ENCODE assay signal across 1 cellular context in genomic region chr7:39732837-39733804, GRCh38.
TF ChIP-seq lines count a peak whose summit lies in the region.

No MANE protein-coding gene starts in this region.

TF ChIP-seq in HepG2, 621 proteins besides CTCF, POLR2A, EP300 and RAD21 (continued from another document and continues in another):
- peak; percentile 38; the same call in 1 of the 2 replicates for TF ChIP-seq ZNF598 (CRISPR knock-in tag; IDR thresholded peaks at IDR 0.05; ENCODE audit: borderline replicate concordance)
- peak; percentile 67; the same call in 1 of the 2 replicates for TF ChIP-seq ZFY (CRISPR knock-in tag; IDR thresholded peaks at IDR 0.05)
- TF ChIP-seq RFXANK (CRISPR knock-in tag; IDR thresholded peaks at IDR 0.05) = peak; percentile 100
- no peak for TF ChIP-seq BRF2 (CRISPR knock-in tag; IDR thresholded peaks at IDR 0.05)
- peak; percentile 11; the same call in 1 of the 2 replicates for TF ChIP-seq MAX (IDR thresholded peaks at IDR 0.05)
- TF ChIP-seq ZBTB33 (CRISPR knock-in tag; IDR thresholded peaks at IDR 0.05) = peak; percentile 40; the same call in 1 of the 2 replicates
- TF ChIP-seq SYNCRIP (IDR thresholded peaks at IDR 0.05; ENCODE audit: insufficient read depth, low read depth, low read length) = no peak
- peak; percentile 73 for TF ChIP-seq PHF20 (CRISPR knock-in tag; IDR thresholded peaks at IDR 0.05)
- TF ChIP-seq SKI (IDR thresholded peaks at IDR 0.05; ENCODE audit: partially characterized antibody) = no peak
- TF ChIP-seq ZFP41 (CRISPR knock-in tag; IDR thresholded peaks at IDR 0.05; ENCODE audit: borderline replicate concordance) = no peak
- TF ChIP-seq KLF9 (CRISPR knock-in tag; IDR thresholded peaks at IDR 0.05; ENCODE audit: low read depth) = no peak
- TF ChIP-seq RFX3 (CRISPR knock-in tag; IDR thresholded peaks at IDR 0.05) = 0 out of 2 replicates have a peak, but pooled peaks have one; percentile 10
- TF ChIP-seq NFYC (CRISPR knock-in tag; IDR thresholded peaks at IDR 0.05) = peak; percentile 84
- no peak for TF ChIP-seq ZNF710 (CRISPR knock-in tag; IDR thresholded peaks at IDR 0.05; ENCODE audit: borderline replicate concordance)
- no peak for TF ChIP-seq ZNF780A (CRISPR knock-in tag; IDR thresholded peaks at IDR 0.05)
- peak; percentile 26; the same call in 1 of the 2 replicates for TF ChIP-seq ZNF333 (CRISPR knock-in tag; IDR thresholded peaks at IDR 0.05; ENCODE audit: borderline replicate concordance)
- no peak for TF ChIP-seq ZNF800 (CRISPR knock-in tag; IDR thresholded peaks at IDR 0.05)
- no peak for TF ChIP-seq PCBP1 (IDR thresholded peaks at IDR 0.05; ENCODE audit: borderline replicate concordance, low read depth, low read length)
- no peak for TF ChIP-seq ZNF441 (CRISPR knock-in tag; IDR thresholded peaks at IDR 0.05; ENCODE audit: borderline replicate concordance)
- no peak for TF ChIP-seq ZNF83 (CRISPR knock-in tag; IDR thresholded peaks at IDR 0.05; ENCODE audit: borderline replicate concordance)
- no peak for TF ChIP-seq BRCA1 (CRISPR knock-in tag; IDR thresholded peaks at IDR 0.05)
- no peak for TF ChIP-seq ZKSCAN5 (CRISPR knock-in tag; IDR thresholded peaks at IDR 0.05)
- TF ChIP-seq PLRG1 (conservative IDR thresholded peaks at IDR 0.05) = no peak
- no peak for TF ChIP-seq THRA (CRISPR knock-in tag; IDR thresholded peaks at IDR 0.05; ENCODE audit: borderline replicate concordance)
- no peak for TF ChIP-seq ARNT2 (CRISPR knock-in tag; IDR thresholded peaks at IDR 0.05; ENCODE audit: low read depth)
- no peak for TF ChIP-seq ATF3 (CRISPR knock-in tag; IDR thresholded peaks at IDR 0.05)
- TF ChIP-seq MATR3 (CRISPR knock-in tag; IDR thresholded peaks at IDR 0.05) = no peak
- TF ChIP-seq ZNF747 (CRISPR knock-in tag; IDR thresholded peaks at IDR 0.05; ENCODE audit: borderline replicate concordance) = no peak
- no peak for TF ChIP-seq SNAI1 (CRISPR knock-in tag; IDR thresholded peaks at IDR 0.05; ENCODE audit: borderline replicate concordance)
- no peak for TF ChIP-seq AHR (CRISPR knock-in tag; IDR thresholded peaks at IDR 0.05)
- no peak for TF ChIP-seq ZNF180 (CRISPR knock-in tag; IDR thresholded peaks at IDR 0.05; ENCODE audit: borderline replicate concordance, low read depth)
- TF ChIP-seq DMAP1 (CRISPR knock-in tag; IDR thresholded peaks at IDR 0.05) = no peak; the same call in 1 of the 2 replicates
- peak; percentile 57; the same call in 1 of the 2 replicates for TF ChIP-seq ZNF274 (CRISPR knock-in tag; IDR thresholded peaks at IDR 0.05)
- no peak for TF ChIP-seq LCORL (IDR thresholded peaks at IDR 0.05)
- no peak for TF ChIP-seq LCORL (CRISPR knock-in tag; IDR thresholded peaks at IDR 0.05)
- TF ChIP-seq ZNF44 (CRISPR knock-in tag; IDR thresholded peaks at IDR 0.05) = no peak
- TF ChIP-seq ARID3A (IDR thresholded peaks at IDR 0.05; ENCODE audit: low read depth, low read length) = no peak
- TF ChIP-seq PITX1 (CRISPR knock-in tag; IDR thresholded peaks at IDR 0.05) = peak; percentile 21; the same call in 1 of the 2 replicates
- 0 out of 2 replicates have a peak, but pooled peaks have one; percentile 48 for TF ChIP-seq ZNF136 (CRISPR knock-in tag; IDR thresholded peaks at IDR 0.05; ENCODE audit: low read depth)
- TF ChIP-seq MNT (IDR thresholded peaks at IDR 0.05) = no peak
- TF ChIP-seq MXD3 (CRISPR knock-in tag; IDR thresholded peaks at IDR 0.05) = no peak
- no peak for TF ChIP-seq ZNF205 (CRISPR knock-in tag; IDR thresholded peaks at IDR 0.05)
- TF ChIP-seq ZNF30 (CRISPR knock-in tag; IDR thresholded peaks at IDR 0.05) = no peak
- TF ChIP-seq CERS6 (CRISPR knock-in tag; IDR thresholded peaks at IDR 0.05) = no peak
- TF ChIP-seq ZFP37 (CRISPR knock-in tag; IDR thresholded peaks at IDR 0.05; ENCODE audit: borderline replicate concordance) = no peak
- no peak for TF ChIP-seq GTF3A (CRISPR knock-in tag; conservative IDR thresholded peaks at IDR 0.05)
- 0 out of 2 replicates have a peak, but pooled peaks have one; percentile 21 for TF ChIP-seq ZNF816 (CRISPR knock-in tag; IDR thresholded peaks at IDR 0.05; ENCODE audit: borderline replicate concordance)
- no peak for TF ChIP-seq HNRNPH1 (optimal IDR thresholded peaks at IDR 0.05; ENCODE audit: low read depth, low read length)
- TF ChIP-seq ZBTB4 (CRISPR knock-in tag; IDR thresholded peaks at IDR 0.05; ENCODE audit: borderline replicate concordance) = no peak
- TF ChIP-seq SALL2 (CRISPR knock-in tag; IDR thresholded peaks at IDR 0.05) = 0 out of 2 replicates have a peak, but pooled peaks have one; percentile 26
- TF ChIP-seq ZNF572 (CRISPR knock-in tag; IDR thresholded peaks at IDR 0.05) = no peak
